In the genomic region with DNA sequence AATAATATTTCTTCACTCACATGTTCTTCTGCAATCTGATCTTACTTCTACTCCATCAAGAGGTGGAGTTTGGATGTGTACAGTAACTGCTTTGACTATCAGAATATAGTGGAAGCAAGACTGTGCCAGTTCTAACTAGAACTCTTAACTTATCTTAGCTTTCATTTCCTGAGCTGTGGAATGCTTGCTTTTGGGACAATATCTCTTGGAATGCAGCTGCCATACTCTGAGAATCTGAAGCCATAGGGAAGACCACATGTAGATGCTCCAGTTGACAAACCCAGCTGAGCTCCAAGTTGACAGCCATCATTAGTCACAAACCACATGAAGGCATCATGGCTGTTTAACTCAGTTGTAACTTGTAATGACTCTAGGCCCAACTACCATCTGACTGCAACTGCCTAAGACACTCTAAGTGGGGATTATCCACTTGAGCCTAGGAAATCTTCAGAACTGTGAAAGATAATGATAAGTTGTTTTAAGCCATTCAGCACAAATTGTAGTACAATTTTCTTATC, we compare ENCODE assay signal across 1 cellular context.
TF ChIP-seq lines count a peak whose summit lies in the region.

No MANE protein-coding gene starts in this region.

TF ChIP-seq in K562, 482 proteins besides CTCF, POLR2A, EP300 and RAD21:
- TF ChIP-seq RFX7 (CRISPR knock-in tag; IDR thresholded peaks at IDR 0.05) (no peak), ZFPM2 (CRISPR knock-in tag; IDR thresholded peaks at IDR 0.05) (no peak), ETV1 (tag; conservative IDR thresholded peaks at IDR 0.05; ENCODE audit: low read depth) (no peak), PTBP1 (IDR thresholded peaks at IDR 0.05; ENCODE audit: low read depth, low read length) (no peak), YY1 (IDR thresholded peaks at IDR 0.05; ENCODE audit: borderline replicate concordance in 1 of 3, control insufficient read depth in 1 of 3, extremely low read depth in 1 of 3, insufficient read depth in 3 of 3, insufficient read length in 1 of 3, insufficient replicate concordance in 2 of 3, low read depth in 1 of 3, low read length in 2 of 3) (peak in 1 of 3 experiments; percentile 19), NFATC3 (IDR thresholded peaks at IDR 0.05) (no peak), PRPF4 (IDR thresholded peaks at IDR 0.05; ENCODE audit: insufficient read depth, low read depth, low read length, poor library complexity, severe bottlenecking) (no peak), EWSR1 (IDR thresholded peaks at IDR 0.05; ENCODE audit: borderline replicate concordance, low read depth, partially characterized antibody) (no peak), C11orf30 (IDR thresholded peaks at IDR 0.05; ENCODE audit: low read depth) (0 out of 2 replicates have a peak, but pooled peaks have one; percentile 12), KDM5B (IDR thresholded peaks at IDR 0.05; ENCODE audit: insufficient replicate concordance, low read depth, low read length) (no peak), ZNF830 (CRISPR knock-in tag; IDR thresholded peaks at IDR 0.05) (no peak), MEIS2 (IDR thresholded peaks at IDR 0.05; ENCODE audit: partially characterized antibody) (peak; percentile 23), EHMT2 (IDR thresholded peaks at IDR 0.05) (0 out of 2 replicates have a peak, but pooled peaks have one; percentile 29)
- TF ChIP-seq, protein P1, sequence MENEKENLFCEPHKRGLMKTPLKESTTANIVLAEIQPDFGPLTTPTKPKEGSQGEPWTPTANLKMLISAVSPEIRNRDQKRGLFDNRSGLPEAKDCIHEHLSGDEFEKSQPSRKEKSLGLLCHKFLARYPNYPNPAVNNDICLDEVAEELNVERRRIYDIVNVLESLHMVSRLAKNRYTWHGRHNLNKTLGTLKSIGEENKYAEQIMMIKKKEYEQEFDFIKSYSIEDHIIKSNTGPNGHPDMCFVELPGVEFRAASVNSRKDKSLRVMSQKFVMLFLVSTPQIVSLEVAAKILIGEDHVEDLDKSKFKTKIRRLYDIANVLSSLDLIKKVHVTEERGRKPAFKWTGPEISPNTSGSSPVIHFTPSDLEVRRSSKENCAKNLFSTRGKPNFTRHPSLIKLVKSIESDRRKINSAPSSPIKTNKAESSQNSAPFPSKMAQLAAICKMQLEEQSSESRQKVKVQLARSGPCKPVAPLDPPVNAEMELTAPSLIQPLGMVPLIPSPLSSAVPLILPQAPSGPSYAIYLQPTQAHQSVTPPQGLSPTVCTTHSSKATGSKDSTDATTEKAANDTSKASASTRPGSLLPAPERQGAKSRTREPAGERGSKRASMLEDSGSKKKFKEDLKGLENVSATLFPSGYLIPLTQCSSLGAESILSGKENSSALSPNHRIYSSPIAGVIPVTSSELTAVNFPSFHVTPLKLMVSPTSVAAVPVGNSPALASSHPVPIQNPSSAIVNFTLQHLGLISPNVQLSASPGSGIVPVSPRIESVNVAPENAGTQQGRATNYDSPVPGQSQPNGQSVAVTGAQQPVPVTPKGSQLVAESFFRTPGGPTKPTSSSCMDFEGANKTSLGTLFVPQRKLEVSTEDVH (IDR thresholded peaks at IDR 0.05; ENCODE audit: low read depth, partially characterized antibody) = no peak
- TF ChIP-seq, protein P2, sequence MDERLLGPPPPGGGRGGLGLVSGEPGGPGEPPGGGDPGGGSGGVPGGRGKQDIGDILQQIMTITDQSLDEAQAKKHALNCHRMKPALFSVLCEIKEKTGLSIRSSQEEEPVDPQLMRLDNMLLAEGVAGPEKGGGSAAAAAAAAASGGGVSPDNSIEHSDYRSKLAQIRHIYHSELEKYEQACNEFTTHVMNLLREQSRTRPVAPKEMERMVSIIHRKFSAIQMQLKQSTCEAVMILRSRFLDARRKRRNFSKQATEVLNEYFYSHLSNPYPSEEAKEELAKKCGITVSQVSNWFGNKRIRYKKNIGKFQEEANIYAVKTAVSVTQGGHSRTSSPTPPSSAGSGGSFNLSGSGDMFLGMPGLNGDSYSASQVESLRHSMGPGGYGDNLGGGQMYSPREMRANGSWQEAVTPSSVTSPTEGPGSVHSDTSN (CRISPR knock-in tag; IDR thresholded peaks at IDR 0.05; ENCODE audit: low read depth) = no peak
- TF ChIP-seq, protein P2 (tag; conservative IDR thresholded peaks at IDR 0.05; ENCODE audit: low read depth) = 0 out of 2 replicates have a peak, but pooled peaks have one; percentile 16
- TF ChIP-seq, protein P3, sequence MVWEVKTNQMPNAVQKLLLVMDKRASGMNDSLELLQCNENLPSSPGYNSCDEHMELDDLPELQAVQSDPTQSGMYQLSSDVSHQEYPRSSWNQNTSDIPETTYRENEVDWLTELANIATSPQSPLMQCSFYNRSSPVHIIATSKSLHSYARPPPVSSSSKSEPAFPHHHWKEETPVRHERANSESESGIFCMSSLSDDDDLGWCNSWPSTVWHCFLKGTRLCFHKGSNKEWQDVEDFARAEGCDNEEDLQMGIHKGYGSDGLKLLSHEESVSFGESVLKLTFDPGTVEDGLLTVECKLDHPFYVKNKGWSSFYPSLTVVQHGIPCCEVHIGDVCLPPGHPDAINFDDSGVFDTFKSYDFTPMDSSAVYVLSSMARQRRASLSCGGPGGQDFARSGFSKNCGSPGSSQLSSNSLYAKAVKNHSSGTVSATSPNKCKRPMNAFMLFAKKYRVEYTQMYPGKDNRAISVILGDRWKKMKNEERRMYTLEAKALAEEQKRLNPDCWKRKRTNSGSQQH (CRISPR knock-in tag; IDR thresholded peaks at IDR 0.05) = no peak
- TF ChIP-seq, protein P4, sequence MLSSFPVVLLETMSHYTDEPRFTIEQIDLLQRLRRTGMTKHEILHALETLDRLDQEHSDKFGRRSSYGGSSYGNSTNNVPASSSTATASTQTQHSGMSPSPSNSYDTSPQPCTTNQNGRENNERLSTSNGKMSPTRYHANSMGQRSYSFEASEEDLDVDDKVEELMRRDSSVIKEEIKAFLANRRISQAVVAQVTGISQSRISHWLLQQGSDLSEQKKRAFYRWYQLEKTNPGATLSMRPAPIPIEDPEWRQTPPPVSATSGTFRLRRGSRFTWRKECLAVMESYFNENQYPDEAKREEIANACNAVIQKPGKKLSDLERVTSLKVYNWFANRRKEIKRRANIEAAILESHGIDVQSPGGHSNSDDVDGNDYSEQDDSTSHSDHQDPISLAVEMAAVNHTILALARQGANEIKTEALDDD (IDR thresholded peaks at IDR 0.05) = peak; percentile 38; the same call in 1 of the 2 replicates
